Comparison of ENCODE assay signal across 2 cellular contexts in genomic region chr11:12537778-12538401, GRCh38.
TF ChIP-seq lines count a peak whose summit lies in the region.

No MANE protein-coding gene starts in this region.

TF ChIP-seq in SK-N-SH, 30 proteins besides CTCF, POLR2A, EP300 and RAD21 (continued from another document):
- TF ChIP-seq PBX3 (IDR thresholded peaks at IDR 0.05): no peak; the same call in 1 of the 2 replicates
- no peak for TF ChIP-seq GABPA (IDR thresholded peaks at IDR 0.05; ENCODE audit: low read depth)
- TF ChIP-seq POLR2AphosphoS5 (IDR thresholded peaks at IDR 0.05; ENCODE audit: low read depth, low read length): no peak
- TF ChIP-seq, protein P1, sequence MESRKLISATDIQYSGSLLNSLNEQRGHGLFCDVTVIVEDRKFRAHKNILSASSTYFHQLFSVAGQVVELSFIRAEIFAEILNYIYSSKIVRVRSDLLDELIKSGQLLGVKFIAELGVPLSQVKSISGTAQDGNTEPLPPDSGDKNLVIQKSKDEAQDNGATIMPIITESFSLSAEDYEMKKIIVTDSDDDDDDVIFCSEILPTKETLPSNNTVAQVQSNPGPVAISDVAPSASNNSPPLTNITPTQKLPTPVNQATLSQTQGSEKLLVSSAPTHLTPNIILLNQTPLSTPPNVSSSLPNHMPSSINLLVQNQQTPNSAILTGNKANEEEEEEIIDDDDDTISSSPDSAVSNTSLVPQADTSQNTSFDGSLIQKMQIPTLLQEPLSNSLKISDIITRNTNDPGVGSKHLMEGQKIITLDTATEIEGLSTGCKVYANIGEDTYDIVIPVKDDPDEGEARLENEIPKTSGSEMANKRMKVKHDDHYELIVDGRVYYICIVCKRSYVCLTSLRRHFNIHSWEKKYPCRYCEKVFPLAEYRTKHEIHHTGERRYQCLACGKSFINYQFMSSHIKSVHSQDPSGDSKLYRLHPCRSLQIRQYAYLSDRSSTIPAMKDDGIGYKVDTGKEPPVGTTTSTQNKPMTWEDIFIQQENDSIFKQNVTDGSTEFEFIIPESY (IDR thresholded peaks at IDR 0.05; ENCODE audit: borderline replicate concordance, low read depth): no peak
- no peak for TF ChIP-seq JUND (IDR thresholded peaks at IDR 0.05)
- TF ChIP-seq FOXJ3 (CRISPR knock-in tag; IDR thresholded peaks at IDR 0.05): no peak
TF ChIP-seq in SK-N-SH: peak in this region for 0.

TF ChIP-seq in SK-N-SH treated with all-trans-retinoic acid at 6 μM for 48 hours, 23 proteins besides CTCF, POLR2A, EP300 and RAD21 (continued from another document):
- TF ChIP-seq POU6F1 (CRISPR knock-in tag; IDR thresholded peaks at IDR 0.05; ENCODE audit: borderline replicate concordance, low read depth): no peak
- no peak for TF ChIP-seq ZFP3 (CRISPR knock-in tag; IDR thresholded peaks at IDR 0.05)
- no peak for TF ChIP-seq PATZ1 (CRISPR knock-in tag; IDR thresholded peaks at IDR 0.05; ENCODE audit: borderline replicate concordance)
- TF ChIP-seq GLIS3 (CRISPR knock-in tag; IDR thresholded peaks at IDR 0.05): no peak
- TF ChIP-seq ZNF8 (CRISPR knock-in tag; IDR thresholded peaks at IDR 0.05): no peak
- TF ChIP-seq ZFP30 (CRISPR knock-in tag; IDR thresholded peaks at IDR 0.05): no peak
- TF ChIP-seq TSHZ2 (CRISPR knock-in tag; IDR thresholded peaks at IDR 0.05): no peak
- no peak for TF ChIP-seq ZNF70 (CRISPR knock-in tag; IDR thresholded peaks at IDR 0.05)
